23 cellular contexts compared by ENCODE assay signal in genomic region chr2:145918951-145919350, GRCh38.
DNase-seq lines count a peak whose midpoint lies in the region; ATAC-seq and TF ChIP-seq lines count a peak whose summit lies in the region.
"Had no signal": no experiment of that assay in that cellular context is flagged by ENCODE, and none has a peak within 500 bp of the region (broad histone marks: within the 10 kb centered on the region; RNA-seq: fewer than 3 reads in every experiment).

No MANE protein-coding gene starts in this region.

- DNase-seq in left ventricle myocardium inferior (no peak), right atrium auricular region (ENCODE audit: low spot score) (no peak), coronary artery (ENCODE audit: low spot score) (no peak), tibial nerve (ENCODE audit: low spot score in 2 of 2) (no peak), ecto neural progenitor cell (ENCODE audit: low spot score) (no peak), ovary (no peak)
- DNase-seq: ACHN; GOT3; NCI-H1048; NCI-H1417; NCI-H1694; NCI-H2029 treated with DMSO at 0.1 percent for 48 hours; NCI-H446 treated with DMSO at 0.1 percent for 48 hours; NCI-H526; NCI-H82; NK-92 treated with Interleukin-12 subunit alpha and Interleukin-12 subunit beta, amount 100 ng/mL, for 24 hours; PC-9; SHP77 had no signal

- H3K27ac ChIP-seq in left ventricle myocardium inferior (replicated peaks): peak overlapping the region; percentile 27
- H3K27ac ChIP-seq in right atrium auricular region: no peak overlapping the region
- H3K27ac ChIP-seq in coronary artery: peak overlapping the region in 1 of 2 donors; percentile 14
- peak overlapping the region in 3 of 4 donors; percentile 57 to 82 (median 76) for H3K27ac ChIP-seq in tibial nerve
- no peak overlapping the region for H3K27ac ChIP-seq in ovary
- H3K27ac ChIP-seq: 22Rv1, PC-9, RWPE1 had no signal

- H3K4me3 Mint-ChIP-seq in nephron: no peak overlapping the region

- no peaks in the 10 kb centered on the region for H3K36me3 ChIP-seq in left ventricle myocardium inferior
- no peaks in the 10 kb centered on the region for H3K36me3 ChIP-seq in right atrium auricular region
- no peaks in the 10 kb centered on the region for H3K36me3 ChIP-seq in tibial nerve
- no peaks in the 10 kb centered on the region for H3K36me3 ChIP-seq in ovary
- H3K36me3 ChIP-seq: HAP-1 had no signal

- 32 to 33% methylated on average over 1 of the region's 1 CpG for whole genome bisulfite sequencing in tibial nerve, 2 donors
- 45 to 49% (median 48%) methylated on average over 1 of the region's 1 CpG for WGBS in ovary, 3 donors

- no peak for TF ChIP-seq POLR2A in tibial nerve (IDR thresholded peaks at IDR 0.05)
- no peak for TF ChIP-seq POLR2A in ovary (IDR thresholded peaks at IDR 0.05)

- intact Hi-C loops in left ventricle myocardium inferior (cut with micrococcal nuclease): no loop called here
- intact Hi-C loops in ovary (cut with DNase I): no loop called here

- TF ChIP-seq EP300 in tibial nerve (IDR thresholded peaks at IDR 0.05) (no peak), ovary (IDR thresholded peaks at IDR 0.05) (no peak)

- H3K36me3 Mint-ChIP-seq in nephron (ENCODE audit: low read depth): no peaks in the 10 kb centered on the region

- peaks cover 5% of the 10 kb centered on the region for H3K9me3 ChIP-seq in left ventricle myocardium inferior (replicated peaks)
- H3K9me3 ChIP-seq in right atrium auricular region: no peaks in the 10 kb centered on the region
- H3K9me3 ChIP-seq in tibial nerve: no peaks in the 10 kb centered on the region
- H3K9me3 ChIP-seq in ovary: no peaks in the 10 kb centered on the region
- H3K9me3 ChIP-seq: HAP-1 had no signal

- no peaks in the 10 kb centered on the region for H3K27me3 Mint-ChIP-seq in nephron (ENCODE audit: low read depth)

- H3K4me3 ChIP-seq in left ventricle myocardium inferior (no peak overlapping the region), right atrium auricular region (no peak overlapping the region), coronary artery (peak overlapping the region; percentile 37), tibial nerve (no peak overlapping the region), ovary (no peak overlapping the region)
- H3K4me3 ChIP-seq: HAP-1, PC-9 had no signal

- H3K4me1 ChIP-seq in left ventricle myocardium inferior: peaks cover 5% of the 10 kb centered on the region
- H3K4me1 ChIP-seq in right atrium auricular region: peaks cover 0 to 4% of the 10 kb centered on the region in 2 donors
- H3K4me1 ChIP-seq in tibial nerve: peaks cover 0 to 18% (median 0%) of the 10 kb centered on the region in 4 donors
- H3K4me1 ChIP-seq in ovary (ENCODE audit: insufficient read depth): peaks cover 3% of the 10 kb centered on the region

- peak overlapping the region; percentile 9 to 64 (median 24) for H3K27ac Mint-ChIP-seq in nephron

- H3K4me1 Mint-ChIP-seq in nephron: peaks cover 10% of the 10 kb centered on the region

- ATAC-seq in HG03135 (IDR thresholded peaks at IDR 0.05; ENCODE audit: unreplicated experiment): no peak

- no peaks in the 10 kb centered on the region for H3K27me3 ChIP-seq in left ventricle myocardium inferior (ENCODE audit: low read depth)
- H3K27me3 ChIP-seq in right atrium auricular region: no peaks in the 10 kb centered on the region
- H3K27me3 ChIP-seq in tibial nerve: no peaks in the 10 kb centered on the region
- H3K27me3 ChIP-seq in ovary: no peaks in the 10 kb centered on the region

- no peak for TF ChIP-seq CTCF in left ventricle myocardium inferior (IDR thresholded peaks at IDR 0.05; ENCODE audit: borderline replicate concordance)
- no peak for TF ChIP-seq CTCF in right atrium auricular region (IDR thresholded peaks at IDR 0.05)
- no peak for TF ChIP-seq CTCF in coronary artery (IDR thresholded peaks at IDR 0.05)
- TF ChIP-seq CTCF in nephron (IDR thresholded peaks at IDR 0.05; ENCODE audit: unreplicated experiment in 3 of 3): no peak
- no peak for TF ChIP-seq CTCF in tibial nerve (IDR thresholded peaks at IDR 0.05)
- TF ChIP-seq CTCF in ovary (IDR thresholded peaks at IDR 0.05): no peak

- H3K9me3 Mint-ChIP-seq in nephron: no peaks in the 10 kb centered on the region

Comparison
In these comparisons a context has a peak if more than half of its experiments do, and no peak if none do; other contexts are left out.
1. H3K27ac ChIP-seq: peak in left ventricle myocardium inferior (single experiment) and tibial nerve (3 of 4); none in right atrium auricular region (0 of 2) and ovary (0 of 2).